ENCODE assay signal across 14 cellular contexts in genomic region chr1:153616144-153616884, GRCh38. TPM values are rescaled to one million over a fixed set of nuclear protein-coding genes. Genes with fewer than 3 reads are reported as not detected.
DNase-seq lines count a peak whose midpoint lies in the region; ATAC-seq and TF ChIP-seq lines count a peak whose summit lies in the region.
"Had no signal": no experiment of that assay in that cellular context is flagged by ENCODE, and none has a peak within 500 bp of the region (broad histone marks: within the 10 kb centered on the region; RNA-seq: fewer than 3 reads in every experiment).

S100A14 (minus strand) TSS chr1:153616325; CDS start chr1:153615858, 467 bp downstream.

- no peaks in the 10 kb centered on the region for H3K27me3 ChIP-seq in thymus (ENCODE audit: control insufficient read depth, insufficient read depth)
- H3K27me3 ChIP-seq: esophagus muscularis mucosa had no signal

- no peak for DNase-seq in T-helper 2 cell treated with Interferon-gamma antibody and Interleukin-4, amounts not matched to agents 5 μg/mL and 100 μg/mL, for 36 hours (ENCODE audit: low spot score)
- no peak for DNase-seq in T-helper 2 cell
- DNase-seq in lower leg skin (ENCODE audit: low spot score in 2 of 2): peak; percentile 76 to 93
- no peak for DNase-seq in SIG-M5 (lab: John Stamatoyannopoulos, UW)
- DNase-seq in DMS114 treated with DMSO at 0.1 percent for 48 hours (lab: John Stamatoyannopoulos, UW; ENCODE audit: unreplicated experiment): no peak
- DNase-seq: activated gamma-delta T cell treated with Interleukin-2 at 50 U/mL for 16 hours; naive thymus-derived CD8-positive, alpha-beta T cell; NCI-H1694 treated with DMSO at 0.1 percent for 48 hours had no signal

- H3K9me3 Mint-ChIP-seq in T-helper 2 cell treated with Interferon-gamma antibody and Interleukin-4, amounts not matched to agents 5 μg/mL and 100 μg/mL, for 36 hours: no peaks in the 10 kb centered on the region
- H3K9me3 Mint-ChIP-seq: naive thymus-derived CD8-positive, alpha-beta T cell; T-helper 1 cell treated with Interleukin-12 subunit alpha and Interleukin-12 subunit beta and Interleukin-4 antibody, amounts not matched to agents 30 μg/mL and 1 μg/mL, for 36 hours had no signal

- H3K27me3 Mint-ChIP-seq in T-helper 2 cell treated with Interferon-gamma antibody and Interleukin-4, amounts not matched to agents 5 μg/mL and 100 μg/mL, for 36 hours (ENCODE audit: low read depth): no peaks in the 10 kb centered on the region
- H3K27me3 Mint-ChIP-seq: naive thymus-derived CD8-positive, alpha-beta T cell had no signal

- ATAC-seq in GM18870 (IDR thresholded peaks at IDR 0.05; ENCODE audit: unreplicated experiment): no peak
- ATAC-seq: naive thymus-derived CD8-positive, alpha-beta T cell had no signal

- peaks cover 7% of the 10 kb centered on the region for H3K4me1 Mint-ChIP-seq in T-helper 2 cell treated with Interferon-gamma antibody and Interleukin-4, amounts not matched to agents 5 μg/mL and 100 μg/mL, for 36 hours (ENCODE audit: low read depth)

- no peaks in the 10 kb centered on the region for H3K4me1 ChIP-seq in thymus (ENCODE audit: control insufficient read depth, insufficient read depth, low read length)

- peak within 1 kb of the TSS; percentile 49 for H3K27ac ChIP-seq in cingulate gyrus (ENCODE audit: low read depth, low read length)
- no peak within 1 kb of the TSS for H3K27ac ChIP-seq in thymus (ENCODE audit: low read depth)

- TF ChIP-seq CTCF in lower leg skin (IDR thresholded peaks at IDR 0.05): no peak

- H3K4me3 ChIP-seq in lower leg skin (ENCODE audit: low read depth, poor library complexity, severe bottlenecking): peak within 1 kb of the TSS; percentile 6
- H3K4me3 ChIP-seq in thymus (ENCODE audit: low read length): no peak within 1 kb of the TSS
- H3K4me3 ChIP-seq: esophagus muscularis mucosa had no signal

- TF ChIP-seq POLR2A in lower leg skin (IDR thresholded peaks at IDR 0.05): no peak

- 37 to 38% methylated on average over 10 of the region's 10 CpGs for WGBS in lower leg skin, 2 donors
- WGBS in thymus: 86% methylated on average over 10 of the region's 10 CpGs

- no peaks in the 10 kb centered on the region for H3K9me3 ChIP-seq in thymus (ENCODE audit: control insufficient read depth)
- H3K9me3 ChIP-seq: esophagus muscularis mucosa had no signal

- intact Hi-C loops in lower leg skin (cut with DNase I; ENCODE audit: low total_unique reads): no loop called here

- H3K36me3 Mint-ChIP-seq in T-helper 2 cell treated with Interferon-gamma antibody and Interleukin-4, amounts not matched to agents 5 μg/mL and 100 μg/mL, for 36 hours (ENCODE audit: low read depth): no peaks in the 10 kb centered on the region
- H3K36me3 Mint-ChIP-seq: naive thymus-derived CD8-positive, alpha-beta T cell had no signal

- peak within 1 kb of the TSS; percentile 59 for H3K27ac Mint-ChIP-seq in T-helper 2 cell treated with Interferon-gamma antibody and Interleukin-4, amounts not matched to agents 5 μg/mL and 100 μg/mL, for 36 hours
- H3K27ac Mint-ChIP-seq: T-helper 1 cell treated with Interleukin-12 subunit alpha and Interleukin-12 subunit beta and Interleukin-4 antibody, amounts not matched to agents 30 μg/mL and 1 μg/mL, for 36 hours had no signal

- no peaks in the 10 kb centered on the region for H3K36me3 ChIP-seq in thymus (ENCODE audit: control insufficient read depth, insufficient read depth)

- no peak within 1 kb of the TSS for H3K4me3 Mint-ChIP-seq in T-helper 2 cell treated with Interferon-gamma antibody and Interleukin-4, amounts not matched to agents 5 μg/mL and 100 μg/mL, for 36 hours
- H3K4me3 Mint-ChIP-seq: naive thymus-derived CD8-positive, alpha-beta T cell; T-helper 1 cell treated with Interleukin-12 subunit alpha and Interleukin-12 subunit beta and Interleukin-4 antibody, amounts not matched to agents 30 μg/mL and 1 μg/mL, for 36 hours had no signal

RNA-seq across cellular contexts. Expression of gene S100A14, which starts in this region (rescaled TPM):
- 100 to 1,000 TPM; 416 to 668 (median 495) TPM for total RNA-seq in lower leg skin
- polyA plus RNA-seq in thymus: 302 TPM
- total RNA-seq: A673; naive thymus-derived CD8-positive, alpha-beta T cell had no signal
- polyA plus RNA-seq: naive thymus-derived CD8-positive, alpha-beta T cell had no signal

Comparison
In these comparisons a context has a peak if more than half of its experiments do, and no peak if none do; other contexts are left out.
1. DNase-seq: peak in lower leg skin (2 of 2); none in T-helper 2 cell treated with Interferon-gamma antibody and Interleukin-4, amounts not matched to agents 5 μg/mL and 100 μg/mL, for 36 hours (single experiment), T-helper 2 cell (0 of 5), SIG-M5 (single experiment) and DMS114 treated with DMSO at 0.1 percent for 48 hours (single experiment).